Comparison of ENCODE assay signal across 7 cellular contexts in genomic region chr7:151696738-151697514, GRCh38.
DNase-seq lines count a peak whose midpoint lies in the region; TF ChIP-seq lines count a peak whose summit lies in the region.

No MANE protein-coding gene starts in this region.

- H3K27me3 Mint-ChIP-seq in activated T-helper 1 cell treated with anti-CD3 and anti-CD28 coated beads, Interleukin-12 subunit alpha, Interleukin-12 subunit beta, Interleukin-2, Interleukin-4 antibody, amounts not matched to agents 30 ng/mL and 10 ng/mL and 1 ng/mL, durations not matched to agents 14 hours and 24 hours and 36 hours (ENCODE audit: insufficient read depth) = no peaks in the 10 kb centered on the region

- H3K36me3 ChIP-seq in suprapubic skin = no peaks in the 10 kb centered on the region

- H3K27ac Mint-ChIP-seq in activated T-helper 1 cell treated with anti-CD3 and anti-CD28 coated beads, Interleukin-12 subunit alpha, Interleukin-12 subunit beta, Interleukin-2, Interleukin-4 antibody, amounts not matched to agents 30 ng/mL and 10 ng/mL and 1 ng/mL, durations not matched to agents 14 hours and 24 hours and 36 hours = no peak overlapping the region

- intact Hi-C loops in activated T-helper 1 cell treated with anti-CD3 and anti-CD28 coated beads, Interleukin-12 subunit alpha, Interleukin-12 subunit beta, Interleukin-2, Interleukin-4 antibody, amounts not matched to agents 30 ng/mL and 10 ng/mL and 1 ng/mL, durations not matched to agents 14 hours and 24 hours and 36 hours (cut with micrococcal nuclease) = no loop called here

- TF ChIP-seq EP300 in suprapubic skin (IDR thresholded peaks at IDR 0.05) = no peak

- TF ChIP-seq CTCF in suprapubic skin (IDR thresholded peaks at IDR 0.05) = no peak

- 60% methylated on average over 13 of the region's 18 CpGs for WGBS in suprapubic skin

- no peaks in the 10 kb centered on the region for H3K9me3 ChIP-seq in suprapubic skin

- H3K9me3 Mint-ChIP-seq in activated T-helper 1 cell treated with anti-CD3 and anti-CD28 coated beads, Interleukin-12 subunit alpha, Interleukin-12 subunit beta, Interleukin-2, Interleukin-4 antibody, amounts not matched to agents 30 ng/mL and 10 ng/mL and 1 ng/mL, durations not matched to agents 14 hours and 24 hours and 36 hours = no peaks in the 10 kb centered on the region

- H3K27me3 ChIP-seq in suprapubic skin = no peaks in the 10 kb centered on the region

- H3K4me3 Mint-ChIP-seq in activated T-helper 1 cell treated with anti-CD3 and anti-CD28 coated beads, Interleukin-12 subunit alpha, Interleukin-12 subunit beta, Interleukin-2, Interleukin-4 antibody, amounts not matched to agents 30 ng/mL and 10 ng/mL and 1 ng/mL, durations not matched to agents 14 hours and 24 hours and 36 hours = no peak overlapping the region

- H3K4me1 ChIP-seq in suprapubic skin = peaks cover 33% of the 10 kb centered on the region

- no peak for TF ChIP-seq POLR2A in suprapubic skin (IDR thresholded peaks at IDR 0.05)

- H3K4me1 Mint-ChIP-seq in activated T-helper 1 cell treated with anti-CD3 and anti-CD28 coated beads, Interleukin-12 subunit alpha, Interleukin-12 subunit beta, Interleukin-2, Interleukin-4 antibody, amounts not matched to agents 30 ng/mL and 10 ng/mL and 1 ng/mL, durations not matched to agents 14 hours and 24 hours and 36 hours (ENCODE audit: low read depth) = no peaks in the 10 kb centered on the region

- DNase-seq in NCI-H1092 (lab: John Stamatoyannopoulos, UW) = peak; percentile 74
- DNase-seq in SHP77 (lab: John Stamatoyannopoulos, UW) = peak; percentile 51 to 62
- DNase-seq in iPS-NIHi11 (ENCODE audit: low spot score) = peak; percentile 80
- peak in 1 of 2 donors; percentile 61 for DNase-seq in suprapubic skin (ENCODE audit: low spot score in 2 of 2)
- DNase-seq in HuH-7.5 (ENCODE audit: low spot score) = no peak
- DNase-seq in stimulated activated naive CD4-positive, alpha-beta T cell treated with Interleukin-2 at 50 U/mL for 16 hours (lab: John Stamatoyannopoulos, UW) = no peak
- no peak for DNase-seq in activated T-helper 1 cell treated with anti-CD3 and anti-CD28 coated beads, Interleukin-12 subunit alpha, Interleukin-12 subunit beta, Interleukin-2, Interleukin-4 antibody, amounts not matched to agents 30 ng/mL and 10 ng/mL and 1 ng/mL, durations not matched to agents 14 hours and 24 hours and 36 hours (ENCODE audit: low spot score)

- no peak overlapping the region for H3K4me3 ChIP-seq in suprapubic skin

- no peaks in the 10 kb centered on the region for H3K36me3 Mint-ChIP-seq in activated T-helper 1 cell treated with anti-CD3 and anti-CD28 coated beads, Interleukin-12 subunit alpha, Interleukin-12 subunit beta, Interleukin-2, Interleukin-4 antibody, amounts not matched to agents 30 ng/mL and 10 ng/mL and 1 ng/mL, durations not matched to agents 14 hours and 24 hours and 36 hours (ENCODE audit: low read depth)

- peak overlapping the region; percentile 49 for H3K27ac ChIP-seq in suprapubic skin

Comparison
In these comparisons a context has a peak if more than half of its experiments do, and no peak if none do; other contexts are left out.
1. DNase-seq: peak in NCI-H1092 (single experiment), SHP77 (2 of 2) and iPS-NIHi11 (single experiment); none in HuH-7.5 (single experiment), stimulated activated naive CD4-positive, alpha-beta T cell treated with Interleukin-2 at 50 U/mL for 16 hours (single experiment) and activated T-helper 1 cell treated with anti-CD3 and anti-CD28 coated beads, Interleukin-12 subunit alpha, Interleukin-12 subunit beta, Interleukin-2, Interleukin-4 antibody, amounts not matched to agents 30 ng/mL and 10 ng/mL and 1 ng/mL, durations not matched to agents 14 hours and 24 hours and 36 hours (single experiment).